1 cellular context compared by ENCODE assay signal in the genomic region with DNA sequence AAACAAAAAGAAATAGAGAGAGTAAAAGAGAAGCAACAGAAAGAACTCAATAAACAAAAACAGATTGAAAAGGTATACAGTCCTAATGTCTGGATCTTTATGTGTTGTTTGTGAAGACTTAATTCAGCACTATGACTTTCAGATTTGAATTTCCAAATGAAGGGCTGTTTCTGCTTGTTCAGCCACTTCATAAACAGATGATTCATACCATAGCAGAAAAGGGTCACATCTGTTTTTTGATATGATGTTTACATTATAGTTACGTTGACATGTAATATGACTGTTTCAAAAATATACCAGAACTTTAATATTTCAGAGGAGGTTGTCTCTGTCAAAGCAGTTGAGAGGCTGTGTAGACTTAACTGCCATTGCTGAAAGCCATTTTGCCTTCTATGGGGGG.
TF ChIP-seq lines count a peak whose summit lies in the region.

No MANE protein-coding gene starts in this region.

TF ChIP-seq in IMR-90, 13 proteins besides CTCF, POLR2A, EP300 and RAD21 (continued from another document):
- TF ChIP-seq MAZ (IDR thresholded peaks at IDR 0.05; ENCODE audit: borderline replicate concordance, low read depth, low read length): no peak
- no peak for TF ChIP-seq MXI1 (IDR thresholded peaks at IDR 0.05; ENCODE audit: borderline replicate concordance, low read depth, low read length)
- no peak for TF ChIP-seq RFX5 (IDR thresholded peaks at IDR 0.05; ENCODE audit: low read depth, low read length)
- no peak for TF ChIP-seq NFE2L2 (IDR thresholded peaks at IDR 0.05; ENCODE audit: low read depth, low read length)
